ENCODE assay signal across 8 cellular contexts in genomic region chr1:183473286-183473536, GRCh38. TPM values are rescaled to one million over a fixed set of nuclear protein-coding genes. Genes with fewer than 3 reads are reported as not detected.
DNase-seq lines count a peak whose midpoint lies in the region; ATAC-seq lines count a peak whose summit lies in the region.

No MANE protein-coding gene starts in this region.

- 0 out of 2 replicates have a peak, but pooled peaks cover 4% of the 10 kb centered on the region for H3K36me3 ChIP-seq in ACC112 (ENCODE audit: insufficient read depth, low read length)
- peaks cover 8% of the 10 kb centered on the region for H3K36me3 ChIP-seq in HUES64 (ENCODE audit: insufficient read depth, low read length)
- H3K36me3 ChIP-seq in muscle layer of colon (ENCODE audit: insufficient read depth, low read length) = no peaks in the 10 kb centered on the region

- peaks cover 37% of the 10 kb centered on the region for H3K4me1 Mint-ChIP-seq in central memory CD8-positive, alpha-beta T cell

- peaks cover 13% of the 10 kb centered on the region for H3K4me1 ChIP-seq in ACC112 (ENCODE audit: control insufficient read depth, insufficient read depth, low read length, unreplicated experiment)
- peaks cover 19% of the 10 kb centered on the region for H3K4me1 ChIP-seq in HUES64 (ENCODE audit: insufficient read depth, low read length)
- H3K4me1 ChIP-seq in muscle layer of colon (ENCODE audit: insufficient read depth, low read length) = peaks cover 21% of the 10 kb centered on the region

- WGBS in HUES64 = 32% methylated on average over 7 of the region's 7 CpGs

- H3K27ac ChIP-seq in ACC112 (ENCODE audit: low read depth, low read length) = no peak overlapping the region
- no peak overlapping the region for H3K27ac ChIP-seq in HUES64 (ENCODE audit: low read depth, low read length)
- H3K27ac ChIP-seq in muscle layer of colon (ENCODE audit: low read depth, low read length) = peak overlapping the region; percentile 99

- H3K27me3 ChIP-seq in ACC112 (ENCODE audit: insufficient read depth, low read length) (no peaks in the 10 kb centered on the region), HUES64 (ENCODE audit: insufficient read depth, low read length) (no peaks in the 10 kb centered on the region), muscle layer of colon (ENCODE audit: control insufficient read depth in 1 of 2, insufficient read depth in 2 of 2, low read length in 2 of 2) (no peaks in the 10 kb centered on the region)

- peaks cover 26% of the 10 kb centered on the region for H3K36me3 Mint-ChIP-seq in central memory CD8-positive, alpha-beta T cell (ENCODE audit: insufficient read depth)

- ATAC-seq in central memory CD8-positive, alpha-beta T cell (replicated peaks; ENCODE audit: extremely low read depth, poor library complexity, severe bottlenecking) = no peak
- ATAC-seq in activated CD4-positive, CD25-positive, alpha-beta regulatory T cell treated with anti-CD3 and anti-CD28 coated beads, Interleukin-2, amount 50 U/mL, for 24 hours = no peak
- ATAC-seq in HG03439 (IDR thresholded peaks at IDR 0.05; ENCODE audit: unreplicated experiment) = no peak

- H3K9ac ChIP-seq in HUES64 (ENCODE audit: low read depth, low read length) (peak overlapping the region; percentile 87), muscle layer of colon (ENCODE audit: low read length) (peak overlapping the region; percentile 49)

- no peak for DNase-seq in central memory CD8-positive, alpha-beta T cell (ENCODE audit: low spot score in 2 of 2)
- DNase-seq in NCI-H2029 (lab: John Stamatoyannopoulos, UW) = no peak
- no peak for DNase-seq in NCI-H748 (lab: John Stamatoyannopoulos, UW; ENCODE audit: unreplicated experiment)

- no peak overlapping the region for H2AFZ ChIP-seq in ACC112 (ENCODE audit: low read length, unreplicated experiment)

- no peaks in the 10 kb centered on the region for H3K27me3 Mint-ChIP-seq in central memory CD8-positive, alpha-beta T cell

- peak overlapping the region; percentile 99 for H3K27ac Mint-ChIP-seq in central memory CD8-positive, alpha-beta T cell (ENCODE audit: low read depth)

- peaks cover 56% of the 10 kb centered on the region for H3K79me2 ChIP-seq in ACC112 (ENCODE audit: control insufficient read depth, insufficient read depth, low read length, unreplicated experiment)

- no peaks in the 10 kb centered on the region for H3K9me3 Mint-ChIP-seq in central memory CD8-positive, alpha-beta T cell

- H3K4me3 Mint-ChIP-seq in central memory CD8-positive, alpha-beta T cell = peak overlapping the region; percentile 93

- H3K9me3 ChIP-seq in HUES64 (ENCODE audit: insufficient read depth, low read depth, low read length) (no peaks in the 10 kb centered on the region), muscle layer of colon (ENCODE audit: low read length) (no peaks in the 10 kb centered on the region)

- H3K4me3 ChIP-seq in ACC112 (ENCODE audit: low read depth, low read length) (peak overlapping the region; percentile 78), HUES64 (ENCODE audit: low read length) (peak overlapping the region; percentile 83), muscle layer of colon (ENCODE audit: low read depth in 1 of 2, low read length in 2 of 2) (peak overlapping the region; percentile 68 to 92)

RNA-seq across cellular contexts. Expression of gene SMG7, which starts 0.9 kb away (rescaled TPM):
- polyA plus RNA-seq in HUES64 (2013, experiment 1 of 2) = 42.2 TPM
- polyA plus RNA-seq in HUES64 (2013, experiment 2 of 2) = 38.4 TPM

RNA-seq across cellular contexts. Expression of gene NMNAT2, which starts 55.0 kb away (rescaled TPM):
- 5.4 TPM for polyA plus RNA-seq in HUES64 (2013, experiment 1 of 2)
- 4.1 TPM for polyA plus RNA-seq in HUES64 (2013, experiment 2 of 2)
